8 cellular contexts compared by ENCODE assay signal in genomic region chr1:111656093-111657017, GRCh38. TPM values are rescaled to one million over a fixed set of nuclear protein-coding genes. Genes with fewer than 3 reads are reported as not detected.
DNase-seq lines count a peak whose midpoint lies in the region; ATAC-seq and TF ChIP-seq lines count a peak whose summit lies in the region.

No MANE protein-coding gene starts in this region.

- CTCF ChIA-PET in CD4-positive, alpha-beta memory T cell (lab: Charles Lee; ENCODE audit: partially characterized antibody): interaction anchor here (1.1 to 1.3 kb wide), 2 partner anchors 103 to 175 kb away, joined by 3 read pairs; no protein-coding TSS in a partner anchor

- POLR2A ChIA-PET in CD4-positive, alpha-beta memory T cell (lab: Charles Lee; ENCODE audit: partially characterized antibody): interaction anchor here (0.6 kb wide), 1 partner anchor 148 kb away, joined by 3 read pairs; no protein-coding TSS in a partner anchor

- H3K79me2 ChIP-seq in GM23248 (ENCODE audit: insufficient read depth): peaks cover 100% of the 10 kb centered on the region
- peaks cover 61% of the 10 kb centered on the region for H3K79me2 ChIP-seq in OCI-LY1 (ENCODE audit: insufficient read depth, low read length)

- H3K9me3 ChIP-seq in CD4-positive, alpha-beta memory T cell (ENCODE audit: control insufficient read depth in 1 of 2, low read length in 2 of 2): no peaks in the 10 kb centered on the region
- H3K9me3 ChIP-seq in GM23248 (ENCODE audit: low read depth) (no peaks in the 10 kb centered on the region), OCI-LY1 (ENCODE audit: low read length) (no peaks in the 10 kb centered on the region), lung (ENCODE audit: control insufficient read depth in 2 of 2, insufficient read depth in 1 of 2, low read length in 1 of 2) (no peaks in the 10 kb centered on the region), vagina (no peaks in the 10 kb centered on the region)

- peaks cover 0 to 11% of the 10 kb centered on the region in 2 donors for H3K36me3 Mint-ChIP-seq in CD4-positive, alpha-beta memory T cell

- H3K27ac ChIP-seq in CD4-positive, alpha-beta memory T cell (ENCODE audit: low read depth, low read length): no peak overlapping the region
- H3K27ac ChIP-seq in GM23248 (no peak overlapping the region), OCI-LY1 (ENCODE audit: low read depth, low read length, poor library complexity, severe bottlenecking) (no peak overlapping the region), coronary artery (peak overlapping the region in 1 of 2 donors; percentile 1), lung (ENCODE audit: low read depth in 1 of 2, low read length in 1 of 2) (no peak overlapping the region), vagina (peak overlapping the region; percentile 22)

- WGBS in GM23248 (ENCODE audit: low coverage in 1 of 2, low lambda C conversion rate in 2 of 2, missing lambda C conversion rate in 2 of 2), 2 experiments: 52 to 55% methylated on average over 5 of the region's 5 CpGs
- WGBS in lung, 2 donors: 47 to 56% methylated on average over 5 of the region's 5 CpGs

- H3K4me2 ChIP-seq in GM23248 (ENCODE audit: unreplicated experiment) (no peak overlapping the region), OCI-LY1 (ENCODE audit: low read length) (no peak overlapping the region)

- no peaks in the 10 kb centered on the region for H3K9me2 ChIP-seq in GM23248 (ENCODE audit: insufficient read depth)
- no peaks in the 10 kb centered on the region for H3K9me2 ChIP-seq in OCI-LY1 (ENCODE audit: low read depth, low read length)

- H3K4me3 Mint-ChIP-seq in CD4-positive, alpha-beta memory T cell: peak overlapping the region in 4 of 8 donors; percentile 16 to 53 (median 28)

- no peak overlapping the region for H3K4me3 ChIP-seq in CD4-positive, alpha-beta memory T cell (ENCODE audit: low read length in 2 of 2)
- H3K4me3 ChIP-seq in GM23248: no peak overlapping the region
- H3K4me3 ChIP-seq in OCI-LY1 (ENCODE audit: low read depth, low read length, poor library complexity, severe bottlenecking): no peak overlapping the region
- no peak overlapping the region for H3K4me3 ChIP-seq in coronary artery
- no peak overlapping the region for H3K4me3 ChIP-seq in lung
- no peak overlapping the region for H3K4me3 ChIP-seq in vagina

- peak in 4 of 5 donors; percentile 18 to 39 (median 36) for DNase-seq in CD4-positive, alpha-beta memory T cell
- DNase-seq in GM23248 (peak; percentile 75), coronary artery (ENCODE audit: low spot score) (no peak), lung (ENCODE audit: low spot score) (no peak), vagina (ENCODE audit: extremely low spot score in 2 of 2) (no peak), ureter (ENCODE audit: low spot score) (no peak)

- H2AFZ ChIP-seq in GM23248: no peak overlapping the region
- no peak overlapping the region for H2AFZ ChIP-seq in OCI-LY1 (ENCODE audit: low read length)

- H3K9ac ChIP-seq in GM23248 (no peak overlapping the region), OCI-LY1 (ENCODE audit: low read length) (no peak overlapping the region)

- no peaks in the 10 kb centered on the region for H3K9me3 Mint-ChIP-seq in CD4-positive, alpha-beta memory T cell

- ATAC-seq in lung (ENCODE audit: insufficient read depth, low FRiP score) (peak; percentile 64), GM21825 (IDR thresholded peaks at IDR 0.05; ENCODE audit: unreplicated experiment) (no peak)

- H3K4me1 ChIP-seq in CD4-positive, alpha-beta memory T cell (ENCODE audit: insufficient read depth, low read length): peaks cover 84% of the 10 kb centered on the region
- peaks cover 24% of the 10 kb centered on the region for H3K4me1 ChIP-seq in GM23248 (ENCODE audit: insufficient read depth)
- H3K4me1 ChIP-seq in OCI-LY1 (ENCODE audit: insufficient read depth, low read length, severe bottlenecking): peaks cover 16% of the 10 kb centered on the region
- peaks cover 2 to 15% of the 10 kb centered on the region in 2 donors for H3K4me1 ChIP-seq in lung (ENCODE audit: control insufficient read depth in 2 of 2, insufficient read depth in 2 of 2, low read length in 2 of 2)
- peaks cover 46% of the 10 kb centered on the region for H3K4me1 ChIP-seq in vagina

- no peaks in the 10 kb centered on the region for H3K27me3 Mint-ChIP-seq in CD4-positive, alpha-beta memory T cell

- TF ChIP-seq POLR2A in vagina (IDR thresholded peaks at IDR 0.05): no peak

- H4K20me1 ChIP-seq in GM23248 (ENCODE audit: insufficient read depth) (peaks cover 11% of the 10 kb centered on the region; the same call in 1 of the 2 replicates), OCI-LY1 (ENCODE audit: insufficient read depth, low read length) (no peaks in the 10 kb centered on the region)

- peaks cover 38 to 51% (median 45%) of the 10 kb centered on the region in 4 donors for H3K4me1 Mint-ChIP-seq in CD4-positive, alpha-beta memory T cell

- no peaks in the 10 kb centered on the region for H3K27me3 ChIP-seq in CD4-positive, alpha-beta memory T cell (ENCODE audit: insufficient read depth, low read length)
- no peaks in the 10 kb centered on the region for H3K27me3 ChIP-seq in GM23248 (replicated peaks; ENCODE audit: insufficient read depth)
- no peaks in the 10 kb centered on the region for H3K27me3 ChIP-seq in OCI-LY1 (ENCODE audit: insufficient read depth, low read length)
- no peaks in the 10 kb centered on the region for H3K27me3 ChIP-seq in lung (ENCODE audit: control insufficient read depth, insufficient read depth)
- no peaks in the 10 kb centered on the region for H3K27me3 ChIP-seq in vagina

- in situ Hi-C loops in GM23248 (cut with MboI): no loop called here

- H3K27ac Mint-ChIP-seq in CD4-positive, alpha-beta memory T cell: peak overlapping the region in 5 of 7 donors; percentile 8 to 57 (median 45)

- H3K36me3 ChIP-seq in CD4-positive, alpha-beta memory T cell (ENCODE audit: insufficient read depth, low read length): no peaks in the 10 kb centered on the region
- H3K36me3 ChIP-seq in GM23248 (ENCODE audit: low read depth) (no peaks in the 10 kb centered on the region), OCI-LY1 (ENCODE audit: insufficient read depth, low read length) (no peaks in the 10 kb centered on the region), lung (ENCODE audit: control insufficient read depth in 2 of 2, insufficient read depth in 2 of 2, low read length in 2 of 2) (no peaks in the 10 kb centered on the region), vagina (no peaks in the 10 kb centered on the region)

- intact Hi-C loops in CD4-positive, alpha-beta memory T cell (cut with micrococcal nuclease): loop anchor here (1.0 to 5.0 kb wide), 4 partner anchors 34 to 148 kb away; no protein-coding TSS in a partner anchor
- intact Hi-C loops in vagina (cut with DNase I): no loop called here

- TF ChIP-seq CTCF in OCI-LY1 (IDR thresholded peaks at IDR 0.05; ENCODE audit: low read length) (peak; percentile 65), coronary artery (IDR thresholded peaks at IDR 0.05) (peak; percentile 48), lung (IDR thresholded peaks at IDR 0.05; ENCODE audit: control extremely low read depth, extremely low read depth) (peak; percentile 65), vagina (IDR thresholded peaks at IDR 0.05) (peak; percentile 43 to 70 (median 66))

- H3F3A ChIP-seq in GM23248 (ENCODE audit: insufficient read depth) (peaks cover 23% of the 10 kb centered on the region; the same call in 1 of the 2 replicates), OCI-LY1 (ENCODE audit: insufficient read depth, low read length) (no peaks in the 10 kb centered on the region)

RNA-seq across cellular contexts. Expression of gene RAP1A, which starts 36.8 kb away (rescaled TPM):
- total RNA-seq in CD4-positive, alpha-beta memory T cell: 100 to 1,000 TPM; 130 to 134 TPM
- 10 to 100 TPM; 67.2 to 85.7 TPM for polyA plus RNA-seq in CD4-positive, alpha-beta memory T cell
- 29.5 and 37.6 TPM in 2 replicates for total RNA-seq in GM23248 (2014; rRNA removed; shearing (Covaris generic))
- polyA plus RNA-seq in GM23248 (2016; fragmentation: Nextera tagmentation; extraction: Ambion mirVana) (40.0 and 43.1 TPM in 2 replicates), lung (10 to 100 TPM; 72.2 to 97.3 TPM)
- total RNA-seq in lung (10 to 100 TPM; 64.5 to 82.9 TPM), vagina (52.5 TPM), ureter (80.3 TPM)

Comparison
In these comparisons a context has a peak if more than half of its experiments do, and no peak if none do; other contexts are left out.
1. DNase-seq: peak in CD4-positive, alpha-beta memory T cell (4 of 5) and GM23248 (single experiment); none in coronary artery (single experiment), lung (single experiment), vagina (0 of 2) and ureter (single experiment).
2. Peak in every context shown above with its lines, with median percentiles within 50 percentile points of each other: CTCF ChIP-seq.